11 cellular contexts compared by ENCODE assay signal in genomic region chr4:6938237-6938636, GRCh38. TPM values are rescaled to one million over a fixed set of nuclear protein-coding genes. Genes with fewer than 3 reads are reported as not detected.
DNase-seq lines count a peak whose midpoint lies in the region; ATAC-seq lines count a peak whose summit lies in the region.
"Had no signal": no experiment of that assay in that cellular context is flagged by ENCODE, and none has a peak within 500 bp of the region (broad histone marks: within the 10 kb centered on the region; RNA-seq: fewer than 3 reads in every experiment).

No MANE protein-coding gene starts in this region.

- H3K27ac ChIP-seq in BLaER1: peak overlapping the region; percentile 99
- no peak overlapping the region for H3K27ac ChIP-seq in naive thymus-derived CD4-positive, alpha-beta T cell (ENCODE audit: low read depth, low read length)
- H3K27ac ChIP-seq: C4-2B had no signal

- H3K4me2 ChIP-seq in BLaER1: peak overlapping the region; percentile 99
- H3K4me2 ChIP-seq: smooth muscle cell had no signal

- POLR2A ChIA-PET in naive thymus-derived CD4-positive, alpha-beta T cell (lab: Charles Lee): no interaction called here

- peak overlapping the region; percentile 11 to 23 for H3K4me3 Mint-ChIP-seq in effector memory CD8-positive, alpha-beta T cell
- no peak overlapping the region for H3K4me3 Mint-ChIP-seq in naive thymus-derived CD4-positive, alpha-beta T cell
- H3K4me3 Mint-ChIP-seq: activated naive CD8-positive, alpha-beta T cell treated with anti-CD3 and anti-CD28 coated beads, Interleukin-2, amount 10 ng/mL, durations not matched to agents 7 days and 5 days had no signal

- H3K36me3 ChIP-seq in BLaER1: peaks cover 24% of the 10 kb centered on the region
- peaks cover 0 to 9% (median 0%) of the 10 kb centered on the region in 3 experiments for H3K36me3 ChIP-seq in naive thymus-derived CD4-positive, alpha-beta T cell (ENCODE audit: control insufficient read depth in 2 of 3, insufficient read depth in 3 of 3, low read length in 3 of 3)

- intact Hi-C loops in naive thymus-derived CD4-positive, alpha-beta T cell (cut with micrococcal nuclease): no loop called here

- peaks cover 15% of the 10 kb centered on the region for H3K9me3 ChIP-seq in BLaER1
- H3K9me3 ChIP-seq in naive thymus-derived CD4-positive, alpha-beta T cell (ENCODE audit: control insufficient read depth in 2 of 3, low read length in 3 of 3): no peaks in the 10 kb centered on the region

- no peak for ATAC-seq in effector memory CD8-positive, alpha-beta T cell (replicated peaks)
- no peak for ATAC-seq in naive thymus-derived CD4-positive, alpha-beta T cell
- no peak for ATAC-seq in GM21786 (IDR thresholded peaks at IDR 0.05; ENCODE audit: unreplicated experiment)

- peak overlapping the region; percentile 89 for H3K9ac ChIP-seq in BLaER1

- peaks cover 100% of the 10 kb centered on the region for H3K4me1 ChIP-seq in BLaER1
- H3K4me1 ChIP-seq in naive thymus-derived CD4-positive, alpha-beta T cell (ENCODE audit: control insufficient read depth in 2 of 2, insufficient read depth in 2 of 2, low read length in 2 of 2): peaks cover 33% of the 10 kb centered on the region in 2 donors

- H3K27me3 ChIP-seq in BLaER1: no peaks in the 10 kb centered on the region
- H3K27me3 ChIP-seq in naive thymus-derived CD4-positive, alpha-beta T cell (ENCODE audit: control insufficient read depth in 2 of 2, insufficient read depth in 2 of 2, low read length in 2 of 2): no peaks in the 10 kb centered on the region

- H4K20me1 ChIP-seq in BLaER1: no peaks in the 10 kb centered on the region

- H3K27me3 Mint-ChIP-seq in effector memory CD8-positive, alpha-beta T cell: no peaks in the 10 kb centered on the region
- H3K27me3 Mint-ChIP-seq in naive thymus-derived CD4-positive, alpha-beta T cell: no peaks in the 10 kb centered on the region
- H3K27me3 Mint-ChIP-seq: activated naive CD8-positive, alpha-beta T cell treated with anti-CD3 and anti-CD28 coated beads, Interleukin-2, amount 10 ng/mL, durations not matched to agents 7 days and 5 days had no signal

- no peaks in the 10 kb centered on the region for H3K9me3 Mint-ChIP-seq in effector memory CD8-positive, alpha-beta T cell
- H3K9me3 Mint-ChIP-seq in naive thymus-derived CD4-positive, alpha-beta T cell: peaks cover 0 to 6% (median 0%) of the 10 kb centered on the region in 11 donors

- peaks cover 72 to 74% of the 10 kb centered on the region in 2 donors for H3K4me1 Mint-ChIP-seq in effector memory CD8-positive, alpha-beta T cell (ENCODE audit: low read depth in 2 of 2)
- H3K4me1 Mint-ChIP-seq in naive thymus-derived CD4-positive, alpha-beta T cell: peaks cover 58 to 94% (median 76%) of the 10 kb centered on the region in 7 donors

- DNase-seq in M059J (ENCODE audit: low read depth) (peak; percentile 21), NCI-H2107 (lab: John Stamatoyannopoulos, UW) (no peak), T1000 (lab: John Stamatoyannopoulos, UW) (no peak)
- DNase-seq in effector memory CD8-positive, alpha-beta T cell: no peak
- DNase-seq in naive thymus-derived CD4-positive, alpha-beta T cell: no peak
- no peak for DNase-seq in activated CD4-positive, CD25-positive, alpha-beta regulatory T cell treated with anti-CD3 and anti-CD28 coated beads, Interleukin-2, amount 50 U/mL, for 72 hours
- DNase-seq: activated naive CD8-positive, alpha-beta T cell treated with anti-CD3 and anti-CD28 coated beads, Interleukin-2, amount 10 ng/mL, durations not matched to agents 7 days and 5 days had no signal

- H3K4me3 ChIP-seq in BLaER1: peak overlapping the region; percentile 66
- no peak overlapping the region for H3K4me3 ChIP-seq in naive thymus-derived CD4-positive, alpha-beta T cell (ENCODE audit: low read length)
- H3K4me3 ChIP-seq: smooth muscle cell had no signal

- CTCF ChIA-PET in naive thymus-derived CD4-positive, alpha-beta T cell (lab: Charles Lee): no interaction called here

- peak overlapping the region; percentile 85 to 98 for H3K27ac Mint-ChIP-seq in effector memory CD8-positive, alpha-beta T cell
- peak overlapping the region in 6 of 9 donors; percentile 22 to 90 (median 54) for H3K27ac Mint-ChIP-seq in naive thymus-derived CD4-positive, alpha-beta T cell
- H3K27ac Mint-ChIP-seq: activated naive CD8-positive, alpha-beta T cell treated with anti-CD3 and anti-CD28 coated beads, Interleukin-2, amount 10 ng/mL, durations not matched to agents 7 days and 5 days had no signal

- H3K36me3 Mint-ChIP-seq in effector memory CD8-positive, alpha-beta T cell (ENCODE audit: insufficient read depth): peaks cover 9% of the 10 kb centered on the region
- peaks cover 14 to 28% (median 22%) of the 10 kb centered on the region in 5 donors for H3K36me3 Mint-ChIP-seq in naive thymus-derived CD4-positive, alpha-beta T cell

RNA-seq across cellular contexts. Expression of gene TBC1D14, which starts 28.6 kb away (rescaled TPM):
- 16.2 and 22.4 TPM in 2 replicates for total RNA-seq in M059J (2014; rRNA removed; shearing (Covaris generic))
- 10 to 100 TPM; 42.9 to 72.2 (median 58.3) TPM for total RNA-seq in naive thymus-derived CD4-positive, alpha-beta T cell
- 10 to 100 TPM; 34.4 to 53.5 TPM for polyA plus RNA-seq in naive thymus-derived CD4-positive, alpha-beta T cell

Comparison
In these comparisons a context has a peak if more than half of its experiments do, and no peak if none do; other contexts are left out.
1. H3K4me3 Mint-ChIP-seq: peak in effector memory CD8-positive, alpha-beta T cell (2 of 2); none in naive thymus-derived CD4-positive, alpha-beta T cell (0 of 10).